ENCODE assay signal across 10 cellular contexts in genomic region chrX:133335027-133335426, GRCh38.
A peak's percentile ranks its signal among the peaks of the same experiment; 100 is the strongest.
DNase-seq lines count a peak whose midpoint lies in the region; ATAC-seq and TF ChIP-seq lines count a peak whose summit lies in the region.
"Had no signal": no experiment of that assay in that cellular context is flagged by ENCODE, and none has a peak within 500 bp of the region (broad histone marks: within the 10 kb centered on the region; RNA-seq: fewer than 3 reads in every experiment).

No MANE protein-coding gene starts in this region.

- TF ChIP-seq CTCF in KMS-11 (conservative IDR thresholded peaks at IDR 0.05; ENCODE audit: low read depth, low read length) = peak; percentile 67

- no peaks in the 10 kb centered on the region for H3K9me3 ChIP-seq in adipocyte (ENCODE audit: control insufficient read depth, low read length)
- H3K9me3 ChIP-seq: BLaER1 had no signal

- H2AFZ ChIP-seq in KMS-11 (ENCODE audit: low read depth) = no peak overlapping the region

- ATAC-seq in HG03439 (IDR thresholded peaks at IDR 0.05; ENCODE audit: unreplicated experiment) (no peak), HG03097 (IDR thresholded peaks at IDR 0.05; ENCODE audit: low FRiP score, unreplicated experiment) (no peak)

- H4K20me1 ChIP-seq in KMS-11 (ENCODE audit: insufficient read depth) = no peaks in the 10 kb centered on the region
- H4K20me1 ChIP-seq: BLaER1 had no signal

- H3K27me3 ChIP-seq in KMS-11 (ENCODE audit: insufficient read depth, low read depth) = no peaks in the 10 kb centered on the region
- H3K27me3 ChIP-seq in adipocyte (replicated peaks; ENCODE audit: control insufficient read depth, insufficient read depth, low read length) = peaks cover 6% of the 10 kb centered on the region

- H3K4me2 ChIP-seq in KMS-11 = no peak overlapping the region
- H3K4me2 ChIP-seq: BLaER1 had no signal

- DNase-seq in NCI-H1092 treated with DMSO at 0.1 percent for 48 hours (lab: John Stamatoyannopoulos, UW) = peak; percentile 14
- DNase-seq in NCI-H1092 (lab: John Stamatoyannopoulos, UW) = no peak
- DNase-seq in adipocyte (ENCODE audit: low read depth) = peak; percentile 68
- DNase-seq in left kidney (ENCODE audit: low read depth, low spot score) = peak; percentile 45
- no peak for DNase-seq in epidermal melanocyte (ENCODE audit: insufficient read length, low spot score)
- DNase-seq: activated B cell treated with CpG ODN at 0.5 μM for 24 hours had no signal

- no peak overlapping the region for H3K9ac ChIP-seq in KMS-11
- H3K9ac ChIP-seq in adipocyte (ENCODE audit: low read length) = no peak overlapping the region
- H3K9ac ChIP-seq: BLaER1 had no signal

- H3K4me1 ChIP-seq in KMS-11 (ENCODE audit: low read depth, poor library complexity, severe bottlenecking) = no peaks in the 10 kb centered on the region
- H3K4me1 ChIP-seq in adipocyte (ENCODE audit: control insufficient read depth, insufficient read depth, low read length) = peaks cover 2% of the 10 kb centered on the region
- H3K4me1 ChIP-seq: BLaER1 had no signal

- no peaks in the 10 kb centered on the region for H3K36me3 ChIP-seq in KMS-11 (ENCODE audit: insufficient read depth)
- H3K36me3 ChIP-seq in adipocyte (ENCODE audit: control insufficient read depth, insufficient read depth, low read length, severe bottlenecking) = peaks cover 16% of the 10 kb centered on the region
- H3K36me3 ChIP-seq: BLaER1 had no signal

- H3K27ac ChIP-seq in KMS-11 = no peak overlapping the region
- H3K27ac ChIP-seq: BLaER1 had no signal

- H3K79me2 ChIP-seq in KMS-11 (ENCODE audit: insufficient read depth, low read depth) = no peaks in the 10 kb centered on the region

- H3K4me3 ChIP-seq in KMS-11 (IDR thresholded peaks at IDR 0.05; ENCODE audit: insufficient read depth, low read depth, low read length) (no peak overlapping the region), adipocyte (ENCODE audit: low read length) (no peak overlapping the region)
- H3K4me3 ChIP-seq: BLaER1 had no signal

Comparison
In these comparisons a context has a peak if more than half of its experiments do, and no peak if none do; other contexts are left out.
1. DNase-seq: peak in NCI-H1092 treated with DMSO at 0.1 percent for 48 hours (single experiment), adipocyte (single experiment) and left kidney (single experiment); none in NCI-H1092 (single experiment) and epidermal melanocyte (single experiment).